In genomic region chr1:96721053-96721381, GRCh38 we compare ENCODE assay signal across 8 cellular contexts. TPM values are rescaled to one million over a fixed set of nuclear protein-coding genes. Genes with fewer than 3 reads are reported as not detected.
DNase-seq lines count a peak whose midpoint lies in the region; ATAC-seq and TF ChIP-seq lines count a peak whose summit lies in the region.

No MANE protein-coding gene starts in this region.

- H3K27ac Mint-ChIP-seq in Caco-2 (ENCODE audit: unreplicated experiment): peak overlapping the region; percentile 84

- H3K4me1 ChIP-seq in Caco-2 (0 out of 2 replicates have a peak, but pooled peaks cover 3% of the 10 kb centered on the region), ectodermal cell (ENCODE audit: control insufficient read depth, insufficient read depth, low read length) (peaks cover 6% of the 10 kb centered on the region), neutrophil (ENCODE audit: control insufficient read depth in 1 of 2, insufficient read depth in 1 of 2, low read depth in 1 of 2, low read length in 1 of 2) (peaks cover 22 to 25% of the 10 kb centered on the region in 2 experiments)

- H3K27me3 ChIP-seq in Caco-2 (replicated peaks; ENCODE audit: control insufficient read depth, insufficient read depth, low read length): no peaks in the 10 kb centered on the region
- no peaks in the 10 kb centered on the region for H3K27me3 ChIP-seq in MG63
- H3K27me3 ChIP-seq in ectodermal cell (ENCODE audit: control insufficient read depth, insufficient read depth, low read length, poor library complexity, severe bottlenecking): no peaks in the 10 kb centered on the region
- no peaks in the 10 kb centered on the region for H3K27me3 ChIP-seq in neutrophil

- H3K36me3 ChIP-seq in Caco-2 (ENCODE audit: control insufficient read depth, insufficient read depth, low read length) (no peaks in the 10 kb centered on the region), MG63 (peaks cover 27% of the 10 kb centered on the region), ectodermal cell (ENCODE audit: control insufficient read depth, insufficient read depth, low read length) (peaks cover 11% of the 10 kb centered on the region), neutrophil (no peaks in the 10 kb centered on the region)

- ATAC-seq in GM21619 (IDR thresholded peaks at IDR 0.05; ENCODE audit: unreplicated experiment): peak; percentile 11
- no peak for ATAC-seq in GM19397 (IDR thresholded peaks at IDR 0.05; ENCODE audit: unreplicated experiment)

- no peaks in the 10 kb centered on the region for H3K9me3 Mint-ChIP-seq in Caco-2 (ENCODE audit: unreplicated experiment)

- H3K27me3 Mint-ChIP-seq in Caco-2 (ENCODE audit: insufficient read depth, unreplicated experiment): no peaks in the 10 kb centered on the region

- H3K27ac ChIP-seq in ectodermal cell (ENCODE audit: insufficient read depth, low read depth, low read length, poor library complexity, severe bottlenecking): peak overlapping the region; percentile 75
- H3K27ac ChIP-seq in neutrophil: peak overlapping the region; percentile 87

- H3K4me3 ChIP-seq in Caco-2 (ENCODE audit: low read depth, low read length) (peak overlapping the region; percentile 79), MG63 (peak overlapping the region; percentile 98), ectodermal cell (ENCODE audit: insufficient read depth, low read depth, low read length) (peak overlapping the region; percentile 93), neutrophil (ENCODE audit: low read depth in 1 of 2, low read length in 1 of 2) (peak overlapping the region; percentile 83 to 91)

- H3K9me3 ChIP-seq in Caco-2 (no peaks in the 10 kb centered on the region), MG63 (no peaks in the 10 kb centered on the region), ectodermal cell (ENCODE audit: control insufficient read depth, low read length) (no peaks in the 10 kb centered on the region), neutrophil (no peaks in the 10 kb centered on the region)

- H3K36me3 Mint-ChIP-seq in Caco-2 (ENCODE audit: insufficient read depth, unreplicated experiment): peaks cover 23% of the 10 kb centered on the region

- peak overlapping the region; percentile 98 for H3K4me3 Mint-ChIP-seq in Caco-2 (ENCODE audit: unreplicated experiment)

- 50 to 54% methylated on average over 4 of the region's 4 CpGs for WGBS in ectodermal cell, 2 experiments

- no TSS peak for BruUV-seq in Caco-2 (replicated peaks; lab: Mats Ljungman, UMichigan)

- POLR2A ChIA-PET in Caco-2 (lab: Charles Lee): interaction anchor here (0.6 kb wide), 1 partner anchor 329 kb away, joined by 3 read pairs; no protein-coding TSS in a partner anchor

- DNase-seq in Caco-2 (no peak), MG63 (no peak), anterior cingulate cortex (lab: John Stamatoyannopoulos, UW) (no peak), NCI-H510A treated with DMSO at 0.1 percent for 48 hours (lab: John Stamatoyannopoulos, UW) (no peak)

- intact Hi-C loops in Caco-2 (cut with micrococcal nuclease; ENCODE audit: unreplicated experiment): no loop called here

- CTCF ChIA-PET in Caco-2 (lab: Charles Lee): no interaction called here

- peaks cover 6% of the 10 kb centered on the region for H3K4me1 Mint-ChIP-seq in Caco-2 (ENCODE audit: low read depth, unreplicated experiment)

- TF ChIP-seq CTCF in Caco-2 (IDR thresholded peaks at IDR 0.05; ENCODE audit: insufficient read depth in 1 of 2, low read depth in 1 of 2, low read length in 1 of 2, severe bottlenecking in 1 of 2, unreplicated experiment in 1 of 2) (no peak), neutrophil (IDR thresholded peaks at IDR 0.05) (no peak)

RNA-seq across cellular contexts. Expression of gene PTBP2, which starts 0.6 kb away (rescaled TPM):
- 11.0 and 11.3 TPM in 2 replicates for total RNA-seq in Caco-2 (2022)
- total RNA-seq in MG63 (2014; rRNA removed; shearing (Covaris generic); ENCODE audit: low replicate concordance): 45.6 and 55.0 TPM in 2 replicates
- 93.8 TPM for polyA plus RNA-seq in ectodermal cell (2013, experiment 1 of 4)
- 88.9 TPM for polyA plus RNA-seq in ectodermal cell (2013, experiment 2 of 4)
- 62.2 TPM for polyA plus RNA-seq in ectodermal cell (2013, experiment 3 of 4)
- polyA plus RNA-seq in ectodermal cell (2013, experiment 4 of 4): 72.0 TPM
